ENCODE assay signal across 14 cellular contexts in the genomic region with DNA sequence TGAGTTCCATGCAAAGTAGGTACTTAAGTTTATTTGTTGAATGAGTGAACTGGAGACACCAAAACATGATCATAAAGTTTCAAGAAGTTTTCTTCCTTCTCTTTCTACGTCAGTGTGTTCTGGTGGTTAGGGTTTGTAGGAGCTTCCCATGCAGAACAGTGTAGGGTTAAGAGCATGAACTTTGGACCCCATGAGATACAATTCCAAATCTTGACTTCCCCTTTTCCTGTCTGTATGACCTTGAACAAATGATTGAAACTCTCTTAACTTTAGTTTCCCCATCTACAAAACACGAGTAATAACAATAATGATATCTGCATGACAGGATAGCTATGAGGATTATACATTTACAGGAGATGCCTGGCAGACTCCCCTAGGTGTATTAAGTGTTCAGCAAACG.
DNase-seq lines count a peak whose midpoint lies in the region; ATAC-seq lines count a peak whose summit lies in the region.
"Had no signal": no experiment of that assay in that cellular context is flagged by ENCODE, and none has a peak within 500 bp of the region (broad histone marks: within the 10 kb centered on the region; RNA-seq: fewer than 3 reads in every experiment).

No MANE protein-coding gene starts in this region.

- in situ Hi-C loops in KBM-7 (cut with MboI; ENCODE audit: low pct_unique_long_range_greater_than_20kb, low sequenced_read_pairs): no loop called here

- peak; percentile 40 for DNase-seq in CD1c-positive myeloid dendritic cell (ENCODE audit: extremely low spot score)
- DNase-seq in KBM-7: peak; percentile 43
- DNase-seq in RKO (ENCODE audit: low spot score): no peak
- DNase-seq in nucleus accumbens (lab: John Stamatoyannopoulos, UW): no peak
- no peak for DNase-seq in activated effector memory CD4-positive, alpha-beta T cell treated with anti-CD3 and anti-CD28 coated beads, Interleukin-2, amount 50 U/mL, for 16 hours
- no peak for DNase-seq in GOT3 (lab: John Stamatoyannopoulos, UW)
- DNase-seq: activated CD4-positive, alpha-beta T cell treated with anti-CD3 and anti-CD28 coated beads, Interleukin-2, amount 10 ng/mL, durations not matched to agents 7 days and 5 days; activated naive CD4-positive, alpha-beta T cell; DMS79; NCI-H1048; stimulated activated CD4-positive, alpha-beta T cell treated with anti-CD3 and anti-CD28 coated beads, Interleukin-4, amount 100 ng/mL, for 4 hours had no signal

- ATAC-seq in GM19438 (IDR thresholded peaks at IDR 0.05; ENCODE audit: low read depth, unreplicated experiment) (peak; percentile 55), HG02884 (IDR thresholded peaks at IDR 0.05; ENCODE audit: unreplicated experiment) (peak; percentile 22)
- ATAC-seq: A549 had no signal

Comparison
In these comparisons a context has a peak if more than half of its experiments do, and no peak if none do; other contexts are left out.
1. DNase-seq: peak in CD1c-positive myeloid dendritic cell (single experiment) and KBM-7 (single experiment); none in RKO (single experiment), nucleus accumbens (0 of 56), activated effector memory CD4-positive, alpha-beta T cell treated with anti-CD3 and anti-CD28 coated beads, Interleukin-2, amount 50 U/mL, for 16 hours (single experiment) and GOT3 (single experiment).